ENCODE assay signal across 21 cellular contexts in genomic region chr11:57619331-57619730, GRCh38. TPM values are rescaled to one million over a fixed set of nuclear protein-coding genes. Genes with fewer than 3 reads are reported as not detected.
A peak's percentile ranks its signal among the peaks of the same experiment; 100 is the strongest.
DNase-seq lines count a peak whose midpoint lies in the region; ATAC-seq, FAIRE-seq and TF ChIP-seq lines count a peak whose summit lies in the region.
"Had no signal": no experiment of that assay in that cellular context is flagged by ENCODE, and none has a peak within 500 bp of the region (broad histone marks: within the 10 kb centered on the region; RNA-seq: fewer than 3 reads in every experiment).

No MANE protein-coding gene starts in this region.

- no peak for TF ChIP-seq EP300 in HepG2 (IDR thresholded peaks at IDR 0.05; ENCODE audit: low read depth in 2 of 2, low read length in 2 of 2)
- no peak for TF ChIP-seq EP300 in HepG2 (CRISPR knock-in tag; IDR thresholded peaks at IDR 0.05; ENCODE audit: borderline replicate concordance)

- TF ChIP-seq RAD21 in HepG2 (CRISPR knock-in tag; IDR thresholded peaks at IDR 0.05), result no peak

- no peak for ATAC-seq in HepG2
- ATAC-seq in right lobe of liver, result no peak
- no peak for ATAC-seq in HG02623 (IDR thresholded peaks at IDR 0.05; ENCODE audit: unreplicated experiment)
- ATAC-seq in GM18498 (IDR thresholded peaks at IDR 0.05; ENCODE audit: unreplicated experiment), result no peak
- no peak for ATAC-seq in GM18873 (IDR thresholded peaks at IDR 0.05; ENCODE audit: low FRiP score, unreplicated experiment)
- ATAC-seq: heart left ventricle had no signal

- BruUV-seq in HepG2 (replicated peaks; lab: Mats Ljungman, UMichigan), result no TSS peak

- TF ChIP-seq POLR2A in HepG2 (IDR thresholded peaks at IDR 0.05; ENCODE audit: insufficient read depth in 1 of 2, low read depth in 2 of 2, low read length in 2 of 2) (no peak), right lobe of liver (IDR thresholded peaks at IDR 0.05) (no peak)

- CTCF ChIA-PET in HepG2 (lab: Yijun Ruan, JAX; ENCODE audit: low intra/inter-chr PET ratio, low total read pairs), result no interaction called here

- no peaks in the 10 kb centered on the region for H3K79me2 ChIP-seq in HepG2 (ENCODE audit: insufficient read depth, low read length)

- no peak overlapping the region for H3K9ac ChIP-seq in HepG2 (ENCODE audit: insufficient read depth, low read depth, low read length)

- no peak overlapping the region for H3K27ac ChIP-seq in HepG2 (ENCODE audit: extremely low read length, insufficient read depth, low read length)
- no peak overlapping the region for H3K27ac ChIP-seq in right lobe of liver
- H3K27ac ChIP-seq: heart left ventricle, uterus had no signal

- H3K36me3 ChIP-seq in HepG2 (replicated peaks in 1 of 2; ENCODE audit: control insufficient read depth in 1 of 2, insufficient read depth in 2 of 2, low read length in 2 of 2), result no peaks in the 10 kb centered on the region
- H3K36me3 ChIP-seq in right lobe of liver, result peaks cover 0 to 38% (median 18%) of the 10 kb centered on the region in 4 donors
- H3K36me3 ChIP-seq: uterus had no signal

- H3K4me1 ChIP-seq in HepG2 (ENCODE audit: insufficient read depth, low read length) (no peaks in the 10 kb centered on the region), right lobe of liver (peaks cover 0 to 45% (median 19%) of the 10 kb centered on the region in 4 donors)
- H3K4me1 ChIP-seq: Caco-2, heart left ventricle, uterus had no signal

- 4% methylated on average over 2 of the region's 2 CpGs for WGBS in HepG2 (ENCODE audit: low lambda C conversion rate)
- 92% methylated on average over 2 of the region's 2 CpGs for WGBS in right lobe of liver (ENCODE audit: insufficient coverage, low coverage, low lambda C conversion rate, missing lambda C conversion rate)

- H4K20me1 ChIP-seq in HepG2 (ENCODE audit: insufficient read depth, low read length), result no peaks in the 10 kb centered on the region

- DNase-seq in HepG2 (ENCODE audit: low spot score) (no peak), right lobe of liver (no peak), OCI-M1 (lab: John Stamatoyannopoulos, UW) (peak; percentile 9), epithelial cell of proximal tubule (ENCODE audit: low read depth) (no peak)
- no peak for DNase-seq in activated CD4-positive, CD25-positive, alpha-beta regulatory T cell treated with anti-CD3 and anti-CD28 coated beads, Interleukin-2, amount 50 U/mL, for 72 hours
- DNase-seq: activated B cell treated with CpG ODN at 0.5 μM for 24 hours; activated effector memory CD4-positive, alpha-beta T cell treated with anti-CD3 and anti-CD28 coated beads, Interleukin-2, amount 50 U/mL, for 16 hours; amygdala; Caco-2; cortex of kidney; heart left ventricle; IMR-90; kidney glomerular epithelial cell; NCI-H1048; NCI-H774; retina; RPMI8226; uterus had no signal

- H3K4me2 ChIP-seq in HepG2 (ENCODE audit: low read depth, low read length), result no peak overlapping the region

- no peaks in the 10 kb centered on the region for H3K27me3 ChIP-seq in HepG2 (ENCODE audit: control insufficient read depth in 1 of 2, insufficient read depth in 2 of 2, low read length in 2 of 2)
- H3K27me3 ChIP-seq in right lobe of liver, result no peaks in the 10 kb centered on the region
- H3K27me3 ChIP-seq: heart left ventricle, uterus had no signal

- intact Hi-C loops in HepG2 (cut with micrococcal nuclease; ENCODE audit: unreplicated experiment), result no loop called here
- intact Hi-C loops in right lobe of liver (cut with DNase I), result no loop called here

- in situ Hi-C loops in HepG2 (cut with HindIII; ENCODE audit: extremely low pct_ligation_motif_present, low pct_unique_long_range_greater_than_20kb), result no loop called here

- no peak overlapping the region for H2AFZ ChIP-seq in HepG2 (ENCODE audit: low read length)

- H3K4me3 ChIP-seq in HepG2 (replicated peaks in 1 of 3; ENCODE audit: insufficient read depth in 1 of 3, low read depth in 2 of 3, low read length in 3 of 3), result no peak overlapping the region
- no peak overlapping the region for H3K4me3 ChIP-seq in right lobe of liver
- H3K4me3 ChIP-seq in epithelial cell of proximal tubule (ENCODE audit: low read depth, low read length), result no peak overlapping the region
- H3K4me3 ChIP-seq: heart left ventricle, uterus had no signal

- FAIRE-seq in HepG2 (lab: Jason Lieb, UNC), result no peak

- TF ChIP-seq CTCF in HepG2 (CRISPR knock-in tag; IDR thresholded peaks at IDR 0.05) (0 out of 2 replicates have a peak, but pooled peaks have one; percentile 11), right lobe of liver (IDR thresholded peaks at IDR 0.05) (peak in 2 of 4 donors; percentile 9 to 28), epithelial cell of proximal tubule (conservative IDR thresholded peaks at IDR 0.05; ENCODE audit: low read depth, low read length) (peak; percentile 35)

- H3K9me3 ChIP-seq in HepG2 (ENCODE audit: low read length) (peaks cover 20% of the 10 kb centered on the region), right lobe of liver (no peaks in the 10 kb centered on the region)
- H3K9me3 ChIP-seq: uterus had no signal

- POLR2A ChIA-PET in HepG2 (lab: Yijun Ruan, JAX), result no interaction called here

RNA-seq across cellular contexts. Expression of gene SERPING1, which starts 21.8 kb away (rescaled TPM):
- total RNA-seq in HepG2 (2016; rRNA removed; fragmentation: Illumina TruSeq; extraction: Trizol), result 1.6 and 2.0 TPM in 2 replicates
- 0.71 TPM in 2 replicates for total RNA-seq in HepG2 (2016; cell fraction: cytosol; rRNA removed; fragmentation: Illumina TruSeq; extraction: Trizol; ENCODE audit: low read depth)
- 1.5 and 1.9 TPM in 2 replicates for total RNA-seq in HepG2 (2016; cell fraction: insoluble cytoplasmic fraction; rRNA removed; fragmentation: Illumina TruSeq; extraction: Trizol)
- total RNA-seq in HepG2 (2016; cell fraction: membrane; rRNA removed; fragmentation: Illumina TruSeq; extraction: Trizol), result 0.87 and 1.2 TPM in 2 replicates
- 3.8 and 5.3 TPM in 2 replicates for total RNA-seq in HepG2 (2016; cell fraction: nucleus; rRNA removed; fragmentation: Illumina TruSeq; extraction: Trizol)
- polyA plus RNA-seq in HepG2 (2011; rRNA removed), result 10.4 and 23.3 TPM in 2 replicates
- 10.6 and 20.0 TPM in 2 replicates for polyA plus RNA-seq in HepG2 (2011; cell fraction: cytosol; rRNA removed)
- polyA plus RNA-seq in HepG2 (2011; cell fraction: nucleus; rRNA removed), result 13.7 and 21.4 TPM in 2 replicates
- 10.2 and 20.7 TPM in 2 replicates for polyA plus RNA-seq in HepG2 (2012)
- 2.0 and 2.4 TPM in 2 replicates for polyA plus RNA-seq in HepG2 (2016; cell fraction: cytosol; fragmentation: Illumina TruSeq; extraction: Trizol; ENCODE audit: low read depth)
- polyA plus RNA-seq in HepG2 (2016; cell fraction: insoluble cytoplasmic fraction; fragmentation: Illumina TruSeq; extraction: Trizol; ENCODE audit: low read depth), result 5.1 and 5.2 TPM in 2 replicates
- polyA plus RNA-seq in HepG2 (2016; cell fraction: membrane; fragmentation: Illumina TruSeq; extraction: Trizol; ENCODE audit: low read depth), result 2.1 and 3.4 TPM in 2 replicates
- polyA plus RNA-seq in HepG2 (2016; cell fraction: nucleus; fragmentation: Illumina TruSeq; extraction: Trizol; ENCODE audit: insufficient read depth, low read depth), result 15.9 and 17.7 TPM in 2 replicates
- 8.2 TPM in 1 of 2 replicates, not detected in the other for polyA minus RNA-seq in HepG2 (2011; rRNA and poly(A)+ RNA removed; ENCODE audit: low replicate concordance)
- 4.2 and 11.2 TPM in 2 replicates for polyA minus RNA-seq in HepG2 (2011; cell fraction: cytosol; rRNA and poly(A)+ RNA removed)
- polyA minus RNA-seq in HepG2 (2011; cell fraction: nucleus; rRNA and poly(A)+ RNA removed), result 2.2 and 7.8 TPM in 2 replicates
- 1,000 to 10,000 TPM; 1,903 to 2,571 (median 2,194) TPM for total RNA-seq in right lobe of liver
- total RNA-seq in epithelial cell of proximal tubule, result 1.8 and 49.8 TPM in 2 replicates
- total RNA-seq: activated B cell treated with CpG ODN at 0.5 μM for 24 hours had no signal

RNA-seq across cellular contexts. Expression of gene YPEL4, which starts 30.4 kb away (rescaled TPM):
- not detected in 2 replicates for total RNA-seq in HepG2 (2016; rRNA removed; fragmentation: Illumina TruSeq; extraction: Trizol)
- not detected in 2 replicates for total RNA-seq in HepG2 (2016; cell fraction: cytosol; rRNA removed; fragmentation: Illumina TruSeq; extraction: Trizol; ENCODE audit: low read depth)
- total RNA-seq in HepG2 (2016; cell fraction: insoluble cytoplasmic fraction; rRNA removed; fragmentation: Illumina TruSeq; extraction: Trizol), result not detected in 2 replicates
- total RNA-seq in HepG2 (2016; cell fraction: membrane; rRNA removed; fragmentation: Illumina TruSeq; extraction: Trizol), result not detected in 2 replicates
- not detected in 2 replicates for total RNA-seq in HepG2 (2016; cell fraction: nucleus; rRNA removed; fragmentation: Illumina TruSeq; extraction: Trizol)
- polyA plus RNA-seq in HepG2 (2011; rRNA removed), result 0.04 TPM in 1 of 2 replicates, not detected in the other
- 0.05 TPM in 1 of 2 replicates, not detected in the other for polyA plus RNA-seq in HepG2 (2011; cell fraction: cytosol; rRNA removed)
- 0.10 TPM in 1 of 2 replicates, not detected in the other for polyA plus RNA-seq in HepG2 (2011; cell fraction: nucleus; rRNA removed)
- 0.17 and 0.20 TPM in 2 replicates for polyA plus RNA-seq in HepG2 (2012)
- not detected in 2 replicates for polyA plus RNA-seq in HepG2 (2016; cell fraction: cytosol; fragmentation: Illumina TruSeq; extraction: Trizol; ENCODE audit: low read depth)
- not detected in 2 replicates for polyA plus RNA-seq in HepG2 (2016; cell fraction: insoluble cytoplasmic fraction; fragmentation: Illumina TruSeq; extraction: Trizol; ENCODE audit: low read depth)
- not detected in 2 replicates for polyA plus RNA-seq in HepG2 (2016; cell fraction: membrane; fragmentation: Illumina TruSeq; extraction: Trizol; ENCODE audit: low read depth)
- polyA plus RNA-seq in HepG2 (2016; cell fraction: nucleus; fragmentation: Illumina TruSeq; extraction: Trizol; ENCODE audit: insufficient read depth, low read depth), result not detected in 2 replicates
- not detected in 2 replicates for polyA minus RNA-seq in HepG2 (2011; rRNA and poly(A)+ RNA removed; ENCODE audit: low replicate concordance)
- polyA minus RNA-seq in HepG2 (2011; cell fraction: cytosol; rRNA and poly(A)+ RNA removed), result not detected in 2 replicates
- polyA minus RNA-seq in HepG2 (2011; cell fraction: nucleus; rRNA and poly(A)+ RNA removed), result not detected in 2 replicates
- under 1 TPM in 4 of 6 experiments, not detected in 2; 0.06 to 0.84 (median 0.30) TPM for total RNA-seq in right lobe of liver
- total RNA-seq in epithelial cell of proximal tubule, result 0.86 TPM in 1 of 2 replicates, not detected in the other
- total RNA-seq: activated B cell treated with CpG ODN at 0.5 μM for 24 hours, Caco-2 had no signal

RNA-seq across cellular contexts. Expression of gene CLP1, which starts 38.2 kb away (rescaled TPM):
- 24.8 and 41.9 TPM in 2 replicates for total RNA-seq in HepG2 (2016; rRNA removed; fragmentation: Illumina TruSeq; extraction: Trizol)
- total RNA-seq in HepG2 (2016; cell fraction: cytosol; rRNA removed; fragmentation: Illumina TruSeq; extraction: Trizol; ENCODE audit: low read depth), result 4.7 and 5.1 TPM in 2 replicates
- 26.5 and 41.5 TPM in 2 replicates for total RNA-seq in HepG2 (2016; cell fraction: insoluble cytoplasmic fraction; rRNA removed; fragmentation: Illumina TruSeq; extraction: Trizol)
- total RNA-seq in HepG2 (2016; cell fraction: membrane; rRNA removed; fragmentation: Illumina TruSeq; extraction: Trizol), result 8.1 and 10.5 TPM in 2 replicates
- 11.3 and 13.5 TPM in 2 replicates for total RNA-seq in HepG2 (2016; cell fraction: nucleus; rRNA removed; fragmentation: Illumina TruSeq; extraction: Trizol)
- polyA plus RNA-seq in HepG2 (2011; rRNA removed), result 13.3 and 14.6 TPM in 2 replicates
- 16.9 and 20.8 TPM in 2 replicates for polyA plus RNA-seq in HepG2 (2011; cell fraction: cytosol; rRNA removed)
- polyA plus RNA-seq in HepG2 (2011; cell fraction: nucleus; rRNA removed), result 10.1 and 10.3 TPM in 2 replicates
- polyA plus RNA-seq in HepG2 (2012), result 9.8 and 13.0 TPM in 2 replicates
- 1.6 and 1.8 TPM in 2 replicates for polyA plus RNA-seq in HepG2 (2016; cell fraction: cytosol; fragmentation: Illumina TruSeq; extraction: Trizol; ENCODE audit: low read depth)
- polyA plus RNA-seq in HepG2 (2016; cell fraction: insoluble cytoplasmic fraction; fragmentation: Illumina TruSeq; extraction: Trizol; ENCODE audit: low read depth), result 30.1 and 32.4 TPM in 2 replicates
- 3.0 and 3.8 TPM in 2 replicates for polyA plus RNA-seq in HepG2 (2016; cell fraction: membrane; fragmentation: Illumina TruSeq; extraction: Trizol; ENCODE audit: low read depth)
- 14.5 and 16.1 TPM in 2 replicates for polyA plus RNA-seq in HepG2 (2016; cell fraction: nucleus; fragmentation: Illumina TruSeq; extraction: Trizol; ENCODE audit: insufficient read depth, low read depth)
- polyA minus RNA-seq in HepG2 (2011; rRNA and poly(A)+ RNA removed; ENCODE audit: low replicate concordance), result 25.6 and 33.0 TPM in 2 replicates
- polyA minus RNA-seq in HepG2 (2011; cell fraction: cytosol; rRNA and poly(A)+ RNA removed), result 7.0 and 7.7 TPM in 2 replicates
- polyA minus RNA-seq in HepG2 (2011; cell fraction: nucleus; rRNA and poly(A)+ RNA removed), result 4.4 and 5.3 TPM in 2 replicates
- 1 to 10 TPM; 5.6 to 9.2 (median 6.8) TPM for total RNA-seq in right lobe of liver
- total RNA-seq in epithelial cell of proximal tubule, result 13.1 and 24.0 TPM in 2 replicates

RNA-seq across cellular contexts. Expression of gene ZDHHC5, which starts 48.6 kb away (rescaled TPM):
- total RNA-seq in HepG2 (2016; rRNA removed; fragmentation: Illumina TruSeq; extraction: Trizol) (20.3 and 26.6 TPM in 2 replicates), right lobe of liver (10 to 100 TPM; 27.0 to 35.7 (median 33.6) TPM), epithelial cell of proximal tubule (31.4 and 43.5 TPM in 2 replicates)
- total RNA-seq in HepG2 (2016; cell fraction: cytosol; rRNA removed; fragmentation: Illumina TruSeq; extraction: Trizol; ENCODE audit: low read depth), result 6.3 and 6.7 TPM in 2 replicates
- total RNA-seq in HepG2 (2016; cell fraction: insoluble cytoplasmic fraction; rRNA removed; fragmentation: Illumina TruSeq; extraction: Trizol), result 18.8 and 25.9 TPM in 2 replicates
- 19.1 and 20.9 TPM in 2 replicates for total RNA-seq in HepG2 (2016; cell fraction: membrane; rRNA removed; fragmentation: Illumina TruSeq; extraction: Trizol)
- total RNA-seq in HepG2 (2016; cell fraction: nucleus; rRNA removed; fragmentation: Illumina TruSeq; extraction: Trizol), result 28.7 and 30.0 TPM in 2 replicates
- 34.0 and 42.4 TPM in 2 replicates for polyA plus RNA-seq in HepG2 (2011; rRNA removed)
- polyA plus RNA-seq in HepG2 (2011; cell fraction: cytosol; rRNA removed), result 27.4 and 33.9 TPM in 2 replicates
- polyA plus RNA-seq in HepG2 (2011; cell fraction: nucleus; rRNA removed), result 28.1 and 30.8 TPM in 2 replicates
- 20.6 and 23.1 TPM in 2 replicates for polyA plus RNA-seq in HepG2 (2012)
- 3.1 and 3.8 TPM in 2 replicates for polyA plus RNA-seq in HepG2 (2016; cell fraction: cytosol; fragmentation: Illumina TruSeq; extraction: Trizol; ENCODE audit: low read depth)
- polyA plus RNA-seq in HepG2 (2016; cell fraction: insoluble cytoplasmic fraction; fragmentation: Illumina TruSeq; extraction: Trizol; ENCODE audit: low read depth), result 19.0 and 21.5 TPM in 2 replicates
- polyA plus RNA-seq in HepG2 (2016; cell fraction: membrane; fragmentation: Illumina TruSeq; extraction: Trizol; ENCODE audit: low read depth), result 11.4 and 13.6 TPM in 2 replicates
- 39.9 and 44.1 TPM in 2 replicates for polyA plus RNA-seq in HepG2 (2016; cell fraction: nucleus; fragmentation: Illumina TruSeq; extraction: Trizol; ENCODE audit: insufficient read depth, low read depth)
- 86.9 and 107 TPM in 2 replicates for polyA minus RNA-seq in HepG2 (2011; rRNA and poly(A)+ RNA removed; ENCODE audit: low replicate concordance)
- polyA minus RNA-seq in HepG2 (2011; cell fraction: cytosol; rRNA and poly(A)+ RNA removed), result 18.9 and 25.6 TPM in 2 replicates
- polyA minus RNA-seq in HepG2 (2011; cell fraction: nucleus; rRNA and poly(A)+ RNA removed), result 30.5 and 36.2 TPM in 2 replicates

RNA-seq across cellular contexts. Expression of gene UBE2L6, which starts 51.9 kb away (rescaled TPM):
- total RNA-seq in HepG2 (2016; rRNA removed; fragmentation: Illumina TruSeq; extraction: Trizol) (30.3 and 37.6 TPM in 2 replicates), right lobe of liver (100 to 1,000 TPM in 1 of 6 experiments, 10 to 100 TPM in 5; 36.6 to 124 (median 58.6) TPM), epithelial cell of proximal tubule (12.2 and 19.4 TPM in 2 replicates)
- total RNA-seq in HepG2 (2016; cell fraction: cytosol; rRNA removed; fragmentation: Illumina TruSeq; extraction: Trizol; ENCODE audit: low read depth), result 17.4 and 20.5 TPM in 2 replicates
- 27.8 and 37.8 TPM in 2 replicates for total RNA-seq in HepG2 (2016; cell fraction: insoluble cytoplasmic fraction; rRNA removed; fragmentation: Illumina TruSeq; extraction: Trizol)
- 26.3 and 29.3 TPM in 2 replicates for total RNA-seq in HepG2 (2016; cell fraction: membrane; rRNA removed; fragmentation: Illumina TruSeq; extraction: Trizol)
- total RNA-seq in HepG2 (2016; cell fraction: nucleus; rRNA removed; fragmentation: Illumina TruSeq; extraction: Trizol), result 9.1 and 12.2 TPM in 2 replicates
- 30.4 and 38.3 TPM in 2 replicates for polyA plus RNA-seq in HepG2 (2011; rRNA removed)
- polyA plus RNA-seq in HepG2 (2011; cell fraction: cytosol; rRNA removed), result 42.3 and 44.9 TPM in 2 replicates
- 12.0 and 15.7 TPM in 2 replicates for polyA plus RNA-seq in HepG2 (2011; cell fraction: nucleus; rRNA removed)
- 27.5 and 35.0 TPM in 2 replicates for polyA plus RNA-seq in HepG2 (2012)
- 27.4 and 32.1 TPM in 2 replicates for polyA plus RNA-seq in HepG2 (2016; cell fraction: cytosol; fragmentation: Illumina TruSeq; extraction: Trizol; ENCODE audit: low read depth)
- 54.7 and 56.6 TPM in 2 replicates for polyA plus RNA-seq in HepG2 (2016; cell fraction: insoluble cytoplasmic fraction; fragmentation: Illumina TruSeq; extraction: Trizol; ENCODE audit: low read depth)
- polyA plus RNA-seq in HepG2 (2016; cell fraction: membrane; fragmentation: Illumina TruSeq; extraction: Trizol; ENCODE audit: low read depth), result 33.1 and 34.4 TPM in 2 replicates
- polyA plus RNA-seq in HepG2 (2016; cell fraction: nucleus; fragmentation: Illumina TruSeq; extraction: Trizol; ENCODE audit: insufficient read depth, low read depth), result 19.0 and 19.8 TPM in 2 replicates
- polyA minus RNA-seq in HepG2 (2011; rRNA and poly(A)+ RNA removed; ENCODE audit: low replicate concordance), result 2.5 and 57.1 TPM in 2 replicates
- 10.2 and 16.3 TPM in 2 replicates for polyA minus RNA-seq in HepG2 (2011; cell fraction: cytosol; rRNA and poly(A)+ RNA removed)
- polyA minus RNA-seq in HepG2 (2011; cell fraction: nucleus; rRNA and poly(A)+ RNA removed), result 3.5 and 6.6 TPM in 2 replicates

Comparison
In these comparisons a context has a peak if more than half of its experiments do, and no peak if none do; other contexts are left out.
1. RNA of gene SERPING1, which starts 21.8 kb away (total RNA-seq): 1,903 to 2,571 TPM in right lobe of liver; 1.8 to 49.8 TPM in epithelial cell of proximal tubule and 0.71 to 5.3 TPM in HepG2; every median in the first group is over 10 times any median in the second.